Comparison of ENCODE assay signal across 8 cellular contexts in genomic region chr16:84505249-84506156, GRCh38. TPM values are rescaled to one million over a fixed set of nuclear protein-coding genes. Genes with fewer than 3 reads are reported as not detected.
DNase-seq lines count a peak whose midpoint lies in the region; ATAC-seq and TF ChIP-seq lines count a peak whose summit lies in the region.

No MANE protein-coding gene starts in this region.

- DNase-seq in Panc1 (ENCODE audit: low read depth, low spot score): no peak
- peak; percentile 83 for DNase-seq in posterior vena cava (ENCODE audit: low spot score)
- no peak for DNase-seq in NCI-H2029 (lab: John Stamatoyannopoulos, UW)
- no peak for DNase-seq in NCI-H524 treated with DMSO at 0.1 percent for 48 hours (lab: John Stamatoyannopoulos, UW)

- in situ Hi-C loops in Panc1 (cut with HindIII; ENCODE audit: low pct_unique_long_range_greater_than_20kb, low sequenced_read_pairs): no loop called here

- H3K27ac ChIP-seq in Panc1 (ENCODE audit: low read length): peak overlapping the region; percentile 54

- peaks cover 27% of the 10 kb centered on the region for H3K4me1 ChIP-seq in Panc1 (ENCODE audit: control insufficient read depth, insufficient read depth, low read length)

- intact Hi-C loops in Panc1 (cut with micrococcal nuclease; ENCODE audit: unreplicated experiment): no loop called here
- intact Hi-C loops in posterior vena cava (cut with DNase I): no loop called here

- TF ChIP-seq CTCF in Panc1 (IDR thresholded peaks at IDR 0.05): no peak

- H3K27me3 ChIP-seq in Panc1 (ENCODE audit: control insufficient read depth, insufficient read depth, low read length): no peaks in the 10 kb centered on the region

- H3K36me3 ChIP-seq in Panc1 (ENCODE audit: control insufficient read depth, insufficient read depth, low read length): no peaks in the 10 kb centered on the region; the same call in 1 of the 2 replicates

- H3K4me3 ChIP-seq in GM08714 (ENCODE audit: low read length) (peak overlapping the region; percentile 45; the same call in 1 of the 2 replicates), Panc1 (ENCODE audit: low read depth in 2 of 2, low read length in 2 of 2) (peak overlapping the region; percentile 63 to 73)

- BruUV-seq in Panc1 (replicated peaks; lab: Mats Ljungman, UMichigan): no TSS peak

- H3K9me3 ChIP-seq in Panc1 (ENCODE audit: control insufficient read depth, insufficient read depth, low read depth, low read length): no peaks in the 10 kb centered on the region

- POLR2A ChIA-PET in Panc1 (lab: Charles Lee): interaction anchor here (0.7 kb wide), 1 partner anchor 321 kb away, joined by 4 read pairs; no protein-coding TSS in a partner anchor

- ATAC-seq in Panc1: no peak
- peak; percentile 0 for ATAC-seq in esophagus mucosa
- ATAC-seq in GM18511 (IDR thresholded peaks at IDR 0.05; ENCODE audit: unreplicated experiment): no peak
- no peak for ATAC-seq in HG02759 (IDR thresholded peaks at IDR 0.05; ENCODE audit: unreplicated experiment)

- CTCF ChIA-PET in Panc1 (lab: Charles Lee): interaction anchor here (0.7 to 1.6 kb wide), 3 partner anchors 15 to 448 kb away, joined by 3 to 5 read pairs (median 3); no protein-coding TSS in a partner anchor

RNA-seq across cellular contexts. Expression of gene MEAK7, which starts 1.0 kb away (rescaled TPM):
- total RNA-seq in Panc1 (2021; ENCODE audit: unreplicated experiment) (17.2 TPM), esophagus mucosa (58.3 TPM), posterior vena cava (10 to 100 TPM; 14.0 to 16.7 TPM)
- polyA plus RNA-seq in Panc1 (2012; ENCODE audit: insufficient read length): 16.2 TPM
